16 cellular contexts compared by ENCODE assay signal in genomic region chr16:88528902-88529318, GRCh38. TPM values are rescaled to one million over a fixed set of nuclear protein-coding genes. Genes with fewer than 3 reads are reported as not detected.
DNase-seq lines count a peak whose midpoint lies in the region; ATAC-seq and TF ChIP-seq lines count a peak whose summit lies in the region.
"Had no signal": no experiment of that assay in that cellular context is flagged by ENCODE, and none has a peak within 500 bp of the region (broad histone marks: within the 10 kb centered on the region; RNA-seq: fewer than 3 reads in every experiment).

No MANE protein-coding gene starts in this region.

- no peak overlapping the region for H3K4me3 Mint-ChIP-seq in brain
- H3K4me3 Mint-ChIP-seq in neural crest cell = peak overlapping the region; percentile 61
- H3K4me3 Mint-ChIP-seq: CD14-positive monocyte, H9 had no signal

- TF ChIP-seq CTCF in brain (conservative IDR thresholded peaks at IDR 0.05) (no peak), neural crest cell (conservative IDR thresholded peaks at IDR 0.05) (no peak), GM13977 (IDR thresholded peaks at IDR 0.05; ENCODE audit: extremely low read depth, insufficient read depth, missing control alignments) (no peak)

- peaks cover 99% of the 10 kb centered on the region for H3K4me1 ChIP-seq in BLaER1

- peaks cover 41% of the 10 kb centered on the region for H4K20me1 ChIP-seq in BLaER1

- peaks cover 24% of the 10 kb centered on the region for H3K36me3 ChIP-seq in BLaER1

- H3K4me1 Mint-ChIP-seq in brain (no peaks in the 10 kb centered on the region), neural crest cell (peaks cover 25% of the 10 kb centered on the region)
- H3K4me1 Mint-ChIP-seq: CD14-positive monocyte had no signal

- peak overlapping the region; percentile 97 for H3K4me2 ChIP-seq in BLaER1

- ATAC-seq in activated naive CD4-positive, alpha-beta T cell treated with anti-CD3 and anti-CD28 coated beads, Interleukin-2, amount 50 U/mL, for 72 hours = no peak

- H3K27ac ChIP-seq in BLaER1 = peak overlapping the region; percentile 77

- no peak for DNase-seq in activated naive CD4-positive, alpha-beta T cell treated with anti-CD3 and anti-CD28 coated beads, Interleukin-2, amount 50 U/mL, for 72 hours (ENCODE audit: low spot score in 2 of 2)
- DNase-seq in activated naive CD4-positive, alpha-beta T cell (lab: John Stamatoyannopoulos, UW) = no peak
- no peak for DNase-seq in neural crest cell (ENCODE audit: low read depth, low spot score)
- no peak for DNase-seq in putamen (ENCODE audit: low spot score)
- no peak for DNase-seq in stimulated activated CD4-positive, alpha-beta T cell treated with anti-CD3 and anti-CD28 coated beads, Interleukin-2, amount 100 ng/mL, for 48 hours
- no peak for DNase-seq in GM13977 (ENCODE audit: low spot score)
- DNase-seq: Calu3, H9, NCI-H1930, NCI-H2171, NCI-H446 treated with DMSO at 0.1 percent for 48 hours, OCI-M1, SIG-M5 had no signal

- no peaks in the 10 kb centered on the region for H3K27me3 Mint-ChIP-seq in brain
- no peaks in the 10 kb centered on the region for H3K27me3 Mint-ChIP-seq in neural crest cell (ENCODE audit: low read depth)

- H3K27ac Mint-ChIP-seq in activated naive CD4-positive, alpha-beta T cell treated with anti-CD3 and anti-CD28 coated beads, Interleukin-2, amount 50 U/mL, for 72 hours = peak overlapping the region; percentile 6 to 74
- peak overlapping the region in 3 of 5 experiments; percentile 11 to 44 (median 38) for H3K27ac Mint-ChIP-seq in brain
- H3K27ac Mint-ChIP-seq in neural crest cell (ENCODE audit: unreplicated experiment) = no peak overlapping the region
- H3K27ac Mint-ChIP-seq: CD14-positive monocyte had no signal

- in situ Hi-C loops in GM13977 (cut with MboI; ENCODE audit: low pct_unique_long_range_greater_than_20kb, low sequenced_read_pairs, unreplicated experiment) = loop anchor here (25.0 kb wide), 1 partner anchor 92 kb away; no protein-coding TSS in a partner anchor

- H3K27me3 ChIP-seq in BLaER1 = no peaks in the 10 kb centered on the region

- no peaks in the 10 kb centered on the region for H3K36me3 Mint-ChIP-seq in activated naive CD4-positive, alpha-beta T cell treated with anti-CD3 and anti-CD28 coated beads, Interleukin-2, amount 50 U/mL, for 72 hours
- H3K36me3 Mint-ChIP-seq in brain (no peaks in the 10 kb centered on the region), neural crest cell (ENCODE audit: low read depth) (no peaks in the 10 kb centered on the region)
- H3K36me3 Mint-ChIP-seq: CD14-positive monocyte had no signal

- no peaks in the 10 kb centered on the region for H3K9me3 ChIP-seq in BLaER1

- H3K4me3 ChIP-seq in BLaER1 = no peak overlapping the region

- no peak overlapping the region for H3K9ac ChIP-seq in BLaER1

- no peaks in the 10 kb centered on the region for H3K9me3 Mint-ChIP-seq in activated naive CD4-positive, alpha-beta T cell treated with anti-CD3 and anti-CD28 coated beads, Interleukin-2, amount 50 U/mL, for 72 hours
- H3K9me3 Mint-ChIP-seq in brain (no peaks in the 10 kb centered on the region), neural crest cell (no peaks in the 10 kb centered on the region)
- H3K9me3 Mint-ChIP-seq: H9 had no signal

RNA-seq across cellular contexts. Expression of gene ZC3H18, which starts 41.3 kb away (rescaled TPM):
- total RNA-seq in activated naive CD4-positive, alpha-beta T cell treated with anti-CD3 and anti-CD28 coated beads, Interleukin-2, amount 50 U/mL, for 72 hours = 10 to 100 TPM; 70.3 to 71.9 TPM
- 61.8 TPM for polyA plus RNA-seq in brain (ENCODE audit: insufficient read depth, low read depth, low replicate concordance)
- 88.5 and 90.4 TPM in 2 replicates for total RNA-seq in neural crest cell
